ENCODE assay signal across 17 cellular contexts in the genomic region with DNA sequence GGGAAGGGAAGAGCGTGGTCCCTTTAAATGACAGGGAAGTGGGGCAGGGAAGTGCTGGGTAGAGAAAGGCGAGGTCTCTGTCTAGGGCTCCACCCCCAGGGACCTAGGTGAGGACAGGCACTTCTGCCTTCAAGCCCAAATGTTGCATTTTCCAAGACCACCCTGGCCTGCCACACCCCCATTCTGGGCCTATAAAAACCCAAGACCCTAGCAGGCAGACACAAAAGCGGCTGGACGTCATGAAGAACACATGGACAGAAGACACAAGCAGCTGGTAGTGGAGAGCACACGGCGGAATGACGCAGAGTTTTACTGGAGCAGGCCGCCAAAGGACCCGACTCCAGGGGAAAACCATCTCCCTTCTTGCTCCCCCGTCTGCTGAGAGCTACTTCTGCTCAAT.
DNase-seq lines count a peak whose midpoint lies in the region; ATAC-seq and TF ChIP-seq lines count a peak whose summit lies in the region.
"Had no signal": no experiment of that assay in that cellular context is flagged by ENCODE, and none has a peak within 500 bp of the region (broad histone marks: within the 10 kb centered on the region; RNA-seq: fewer than 3 reads in every experiment).

No MANE protein-coding gene starts in this region.

- H3K27me3 ChIP-seq in HUES64 (ENCODE audit: insufficient read depth, low read length), result no peaks in the 10 kb centered on the region

- H3K9ac ChIP-seq in ES-I3 (ENCODE audit: low read depth, low read length), result peak overlapping the region; percentile 58; the same call in 1 of the 2 replicates
- no peak overlapping the region for H3K9ac ChIP-seq in HUES64 (ENCODE audit: low read depth, low read length)
- H3K9ac ChIP-seq: GM23248 had no signal

- ATAC-seq in HG03280 (IDR thresholded peaks at IDR 0.05; ENCODE audit: unreplicated experiment), result no peak
- no peak for ATAC-seq in GM18519 (IDR thresholded peaks at IDR 0.05; ENCODE audit: low FRiP score, unreplicated experiment)

- peak overlapping the region; percentile 90 for H3K27ac Mint-ChIP-seq in glutamatergic neuron (ENCODE audit: unreplicated experiment)
- H3K27ac Mint-ChIP-seq in nephron progenitor cell, result peak overlapping the region; percentile 91

- no peak overlapping the region for H3K27ac ChIP-seq in HUES64 (ENCODE audit: low read depth, low read length)
- H3K27ac ChIP-seq: C4-2B, GM23248 had no signal

- WGBS in HUES64, result 84% methylated on average over 10 of the region's 10 CpGs

- H3K4me1 Mint-ChIP-seq in glutamatergic neuron (ENCODE audit: low read depth, unreplicated experiment) (peaks cover 27% of the 10 kb centered on the region), nephron progenitor cell (peaks cover 42% of the 10 kb centered on the region)

- H3K36me3 Mint-ChIP-seq in glutamatergic neuron (ENCODE audit: unreplicated experiment) (no peaks in the 10 kb centered on the region), nephron progenitor cell (ENCODE audit: low read depth) (no peaks in the 10 kb centered on the region)

- peak overlapping the region; percentile 59 for H3K4me3 Mint-ChIP-seq in glutamatergic neuron (ENCODE audit: unreplicated experiment)
- H3K4me3 Mint-ChIP-seq in nephron progenitor cell, result no peak overlapping the region

- TF ChIP-seq CTCF in glutamatergic neuron (IDR thresholded peaks at IDR 0.05; ENCODE audit: partially characterized antibody, unreplicated experiment) (no peak), nephron progenitor cell (IDR thresholded peaks at IDR 0.05) (no peak)

- H3K9me3 ChIP-seq in ES-I3 (ENCODE audit: control insufficient read depth, insufficient read depth, low read length), result no peaks in the 10 kb centered on the region
- no peaks in the 10 kb centered on the region for H3K9me3 ChIP-seq in HUES64 (ENCODE audit: insufficient read depth, low read depth, low read length)

- H3K36me3 ChIP-seq in ES-I3 (ENCODE audit: insufficient read depth, low read length) (no peaks in the 10 kb centered on the region), HUES64 (ENCODE audit: insufficient read depth, low read length) (no peaks in the 10 kb centered on the region)

- H3K9me3 Mint-ChIP-seq in glutamatergic neuron (ENCODE audit: unreplicated experiment) (no peaks in the 10 kb centered on the region), nephron progenitor cell (no peaks in the 10 kb centered on the region)

- DNase-seq in glutamatergic neuron (no peak), nephron progenitor cell (no peak), NCI-H2029 (lab: John Stamatoyannopoulos, UW) (no peak), NCI-H2171 treated with DMSO at 0.1 percent for 48 hours (lab: John Stamatoyannopoulos, UW) (no peak)
- DNase-seq: GM23248, KBM-7, NCI-H1092, NCI-H1436, NCI-H187 treated with DMSO at 0.1 percent for 48 hours, NCI-H345, NCI-H524 treated with DMSO at 0.1 percent for 48 hours, Right ventricle myocardium superior had no signal

- H3K4me1 ChIP-seq in ES-I3 (ENCODE audit: insufficient read depth, low read length) (no peaks in the 10 kb centered on the region), HUES64 (ENCODE audit: insufficient read depth, low read length) (peaks cover 10% of the 10 kb centered on the region)

- no peaks in the 10 kb centered on the region for H3K27me3 Mint-ChIP-seq in glutamatergic neuron (ENCODE audit: unreplicated experiment)
- H3K27me3 Mint-ChIP-seq in nephron progenitor cell (ENCODE audit: low read depth, poor library complexity), result no peaks in the 10 kb centered on the region

- H3K4me3 ChIP-seq in HUES64 (ENCODE audit: low read length), result peak overlapping the region; percentile 38
- H3K4me3 ChIP-seq: GM23248 had no signal
